Comparison of ENCODE assay signal across 1 cellular context in genomic region chr12:107411792-107412535, GRCh38.
TF ChIP-seq lines count a peak whose summit lies in the region.

No MANE protein-coding gene starts in this region.

TF ChIP-seq in IMR-90, 13 proteins besides CTCF, POLR2A, EP300 and RAD21:
- no peak for TF ChIP-seq RFX5 (IDR thresholded peaks at IDR 0.05; ENCODE audit: low read depth, low read length)
- TF ChIP-seq, protein P1, sequence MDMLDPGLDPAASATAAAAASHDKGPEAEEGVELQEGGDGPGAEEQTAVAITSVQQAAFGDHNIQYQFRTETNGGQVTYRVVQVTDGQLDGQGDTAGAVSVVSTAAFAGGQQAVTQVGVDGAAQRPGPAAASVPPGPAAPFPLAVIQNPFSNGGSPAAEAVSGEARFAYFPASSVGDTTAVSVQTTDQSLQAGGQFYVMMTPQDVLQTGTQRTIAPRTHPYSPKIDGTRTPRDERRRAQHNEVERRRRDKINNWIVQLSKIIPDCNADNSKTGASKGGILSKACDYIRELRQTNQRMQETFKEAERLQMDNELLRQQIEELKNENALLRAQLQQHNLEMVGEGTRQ (IDR thresholded peaks at IDR 0.05; ENCODE audit: low read depth, low read length): no peak
- no peak for TF ChIP-seq SMC3 (IDR thresholded peaks at IDR 0.05; ENCODE audit: low read depth, low read length)
- TF ChIP-seq RCOR1 (IDR thresholded peaks at IDR 0.05; ENCODE audit: insufficient replicate concordance, low read length): peak; percentile 85
- peak; percentile 97 for TF ChIP-seq FOS (IDR thresholded peaks at IDR 0.05; ENCODE audit: low read depth, low read length)
- peak; percentile 73; the same call in 1 of the 2 replicates for TF ChIP-seq MAZ (IDR thresholded peaks at IDR 0.05; ENCODE audit: borderline replicate concordance, low read depth, low read length)
- TF ChIP-seq MAFK (IDR thresholded peaks at IDR 0.05; ENCODE audit: low read depth, low read length): no peak
- TF ChIP-seq MXI1 (IDR thresholded peaks at IDR 0.05; ENCODE audit: borderline replicate concordance, low read depth, low read length): no peak
- no peak for TF ChIP-seq NFE2L2 (IDR thresholded peaks at IDR 0.05; ENCODE audit: low read depth, low read length)
- TF ChIP-seq CHD1 (IDR thresholded peaks at IDR 0.05; ENCODE audit: low read depth, low read length): no peak
- peak; percentile 65; the same call in 1 of the 2 replicates for TF ChIP-seq CEBPB (IDR thresholded peaks at IDR 0.05; ENCODE audit: low read depth, low read length)
- TF ChIP-seq ELK1 (IDR thresholded peaks at IDR 0.05; ENCODE audit: borderline replicate concordance, low read depth, low read length): no peak
- no peak; the same call in 1 of the 2 replicates for TF ChIP-seq BHLHE40 (IDR thresholded peaks at IDR 0.05; ENCODE audit: low read depth, low read length)
